Comparison of ENCODE assay signal across 1 cellular context in the genomic region with DNA sequence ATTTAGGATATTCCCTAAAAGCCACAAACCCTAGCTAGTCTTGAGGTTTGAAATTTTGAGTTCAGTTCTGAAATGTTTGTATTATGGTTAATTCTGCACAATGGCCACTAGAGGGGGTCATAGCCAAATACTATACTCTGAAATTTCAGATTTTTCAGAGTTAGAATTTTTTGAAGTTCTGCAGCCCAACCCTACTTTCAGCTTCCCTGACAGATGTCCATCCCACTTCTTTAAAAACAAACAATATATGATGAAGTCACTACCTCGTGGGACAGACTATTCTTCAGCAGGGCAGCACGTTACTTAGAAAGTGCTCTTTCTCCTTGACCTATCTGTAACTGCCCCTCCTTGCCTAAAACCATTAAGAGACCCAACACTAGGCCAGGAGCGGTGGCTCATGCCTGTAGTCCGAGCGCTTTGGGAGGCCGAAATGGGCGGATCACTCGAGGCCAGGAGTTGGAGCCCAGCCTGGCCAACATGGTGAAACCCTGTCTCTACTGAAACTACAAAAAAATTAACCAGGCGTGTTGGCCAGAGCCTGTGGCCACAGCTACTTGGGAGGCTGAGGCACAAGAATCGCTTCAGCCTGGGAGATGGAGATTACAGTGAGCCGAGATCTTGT.
TF ChIP-seq lines count a peak whose summit lies in the region.

No MANE protein-coding gene starts in this region.

TF ChIP-seq in K562, 482 proteins besides CTCF, POLR2A, EP300 and RAD21 (continued from another document):
- no peak for TF ChIP-seq ZNF444 (CRISPR knock-in tag; IDR thresholded peaks at IDR 0.05)
- TF ChIP-seq, protein P1, sequence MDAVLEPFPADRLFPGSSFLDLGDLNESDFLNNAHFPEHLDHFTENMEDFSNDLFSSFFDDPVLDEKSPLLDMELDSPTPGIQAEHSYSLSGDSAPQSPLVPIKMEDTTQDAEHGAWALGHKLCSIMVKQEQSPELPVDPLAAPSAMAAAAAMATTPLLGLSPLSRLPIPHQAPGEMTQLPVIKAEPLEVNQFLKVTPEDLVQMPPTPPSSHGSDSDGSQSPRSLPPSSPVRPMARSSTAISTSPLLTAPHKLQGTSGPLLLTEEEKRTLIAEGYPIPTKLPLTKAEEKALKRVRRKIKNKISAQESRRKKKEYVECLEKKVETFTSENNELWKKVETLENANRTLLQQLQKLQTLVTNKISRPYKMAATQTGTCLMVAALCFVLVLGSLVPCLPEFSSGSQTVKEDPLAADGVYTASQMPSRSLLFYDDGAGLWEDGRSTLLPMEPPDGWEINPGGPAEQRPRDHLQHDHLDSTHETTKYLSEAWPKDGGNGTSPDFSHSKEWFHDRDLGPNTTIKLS (IDR thresholded peaks at IDR 0.05; ENCODE audit: borderline replicate concordance, low read depth) = no peak
- TF ChIP-seq, protein P2, sequence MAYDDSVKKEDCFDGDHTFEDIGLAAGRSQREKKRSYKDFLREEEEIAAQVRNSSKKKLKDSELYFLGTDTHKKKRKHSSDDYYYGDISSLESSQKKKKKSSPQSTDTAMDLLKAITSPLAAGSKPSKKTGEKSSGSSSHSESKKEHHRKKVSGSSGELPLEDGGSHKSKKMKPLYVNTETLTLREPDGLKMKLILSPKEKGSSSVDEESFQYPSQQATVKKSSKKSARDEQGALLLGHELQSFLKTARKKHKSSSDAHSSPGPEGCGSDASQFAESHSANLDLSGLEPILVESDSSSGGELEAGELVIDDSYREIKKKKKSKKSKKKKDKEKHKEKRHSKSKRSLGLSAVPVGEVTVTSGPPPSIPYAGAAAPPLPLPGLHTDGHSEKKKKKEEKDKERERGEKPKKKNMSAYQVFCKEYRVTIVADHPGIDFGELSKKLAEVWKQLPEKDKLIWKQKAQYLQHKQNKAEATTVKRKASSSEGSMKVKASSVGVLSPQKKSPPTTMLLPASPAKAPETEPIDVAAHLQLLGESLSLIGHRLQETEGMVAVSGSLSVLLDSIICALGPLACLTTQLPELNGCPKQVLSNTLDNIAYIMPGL (CRISPR knock-in tag; IDR thresholded peaks at IDR 0.05) = no peak
- no peak for TF ChIP-seq POLR2B (IDR thresholded peaks at IDR 0.05; ENCODE audit: low read depth, partially characterized antibody)
- no peak for TF ChIP-seq ZNF23 (CRISPR knock-in tag; IDR thresholded peaks at IDR 0.05)
- TF ChIP-seq FOXM1 (IDR thresholded peaks at IDR 0.05; ENCODE audit: low read depth) = peak; percentile 20; the same call in 1 of the 2 replicates
- no peak for TF ChIP-seq FOXM1 (CRISPR knock-in tag; IDR thresholded peaks at IDR 0.05; ENCODE audit: low read depth)
- TF ChIP-seq, protein P3, sequence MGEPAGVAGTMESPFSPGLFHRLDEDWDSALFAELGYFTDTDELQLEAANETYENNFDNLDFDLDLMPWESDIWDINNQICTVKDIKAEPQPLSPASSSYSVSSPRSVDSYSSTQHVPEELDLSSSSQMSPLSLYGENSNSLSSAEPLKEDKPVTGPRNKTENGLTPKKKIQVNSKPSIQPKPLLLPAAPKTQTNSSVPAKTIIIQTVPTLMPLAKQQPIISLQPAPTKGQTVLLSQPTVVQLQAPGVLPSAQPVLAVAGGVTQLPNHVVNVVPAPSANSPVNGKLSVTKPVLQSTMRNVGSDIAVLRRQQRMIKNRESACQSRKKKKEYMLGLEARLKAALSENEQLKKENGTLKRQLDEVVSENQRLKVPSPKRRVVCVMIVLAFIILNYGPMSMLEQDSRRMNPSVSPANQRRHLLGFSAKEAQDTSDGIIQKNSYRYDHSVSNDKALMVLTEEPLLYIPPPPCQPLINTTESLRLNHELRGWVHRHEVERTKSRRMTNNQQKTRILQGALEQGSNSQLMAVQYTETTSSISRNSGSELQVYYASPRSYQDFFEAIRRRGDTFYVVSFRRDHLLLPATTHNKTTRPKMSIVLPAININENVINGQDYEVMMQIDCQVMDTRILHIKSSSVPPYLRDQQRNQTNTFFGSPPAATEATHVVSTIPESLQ (CRISPR knock-in tag; IDR thresholded peaks at IDR 0.05) = no peak
- peak; percentile 44; the same call in 1 of the 2 replicates for TF ChIP-seq SMC3 (conservative IDR thresholded peaks at IDR 0.05; ENCODE audit: insufficient read depth, low read depth, low read length)
- TF ChIP-seq ZFX (CRISPR knock-in tag; IDR thresholded peaks at IDR 0.05) = 0 out of 2 replicates have a peak, but pooled peaks have one; percentile 1
